2 cellular contexts compared by ENCODE assay signal in the genomic region with DNA sequence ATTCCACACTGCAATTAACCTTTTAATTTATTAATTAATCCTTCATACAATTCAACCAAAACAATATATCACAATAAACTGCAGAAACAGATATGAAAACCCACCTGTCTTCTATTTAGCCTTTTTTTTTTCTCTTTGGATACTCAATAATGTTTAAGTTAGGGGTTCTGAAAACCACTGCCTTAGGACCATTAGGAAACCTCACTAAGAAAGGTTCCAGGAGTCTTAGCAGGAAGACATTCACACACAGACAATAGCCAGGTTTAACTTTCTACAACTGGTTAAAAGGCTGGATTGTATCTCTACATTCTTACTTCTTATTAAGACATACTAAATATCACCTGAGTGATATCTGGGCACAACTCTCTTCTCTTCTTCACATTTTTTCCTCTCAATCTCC.
TF ChIP-seq lines count a peak whose summit lies in the region.

No MANE protein-coding gene starts in this region.

TF ChIP-seq in HepG2, 621 proteins besides CTCF, POLR2A, EP300 and RAD21 (continues in another document):
- TF ChIP-seq, protein P1, sequence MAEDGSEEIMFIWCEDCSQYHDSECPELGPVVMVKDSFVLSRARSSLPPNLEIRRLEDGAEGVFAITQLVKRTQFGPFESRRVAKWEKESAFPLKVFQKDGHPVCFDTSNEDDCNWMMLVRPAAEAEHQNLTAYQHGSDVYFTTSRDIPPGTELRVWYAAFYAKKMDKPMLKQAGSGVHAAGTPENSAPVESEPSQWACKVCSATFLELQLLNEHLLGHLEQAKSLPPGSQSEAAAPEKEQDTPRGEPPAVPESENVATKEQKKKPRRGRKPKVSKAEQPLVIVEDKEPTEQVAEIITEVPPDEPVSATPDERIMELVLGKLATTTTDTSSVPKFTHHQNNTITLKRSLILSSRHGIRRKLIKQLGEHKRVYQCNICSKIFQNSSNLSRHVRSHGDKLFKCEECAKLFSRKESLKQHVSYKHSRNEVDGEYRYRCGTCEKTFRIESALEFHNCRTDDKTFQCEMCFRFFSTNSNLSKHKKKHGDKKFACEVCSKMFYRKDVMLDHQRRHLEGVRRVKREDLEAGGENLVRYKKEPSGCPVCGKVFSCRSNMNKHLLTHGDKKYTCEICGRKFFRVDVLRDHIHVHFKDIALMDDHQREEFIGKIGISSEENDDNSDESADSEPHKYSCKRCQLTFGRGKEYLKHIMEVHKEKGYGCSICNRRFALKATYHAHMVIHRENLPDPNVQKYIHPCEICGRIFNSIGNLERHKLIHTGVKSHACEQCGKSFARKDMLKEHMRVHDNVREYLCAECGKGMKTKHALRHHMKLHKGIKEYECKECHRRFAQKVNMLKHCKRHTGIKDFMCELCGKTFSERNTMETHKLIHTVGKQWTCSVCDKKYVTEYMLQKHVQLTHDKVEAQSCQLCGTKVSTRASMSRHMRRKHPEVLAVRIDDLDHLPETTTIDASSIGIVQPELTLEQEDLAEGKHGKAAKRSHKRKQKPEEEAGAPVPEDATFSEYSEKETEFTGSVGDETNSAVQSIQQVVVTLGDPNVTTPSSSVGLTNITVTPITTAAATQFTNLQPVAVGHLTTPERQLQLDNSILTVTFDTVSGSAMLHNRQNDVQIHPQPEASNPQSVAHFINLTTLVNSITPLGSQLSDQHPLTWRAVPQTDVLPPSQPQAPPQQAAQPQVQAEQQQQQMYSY (CRISPR knock-in tag; IDR thresholded peaks at IDR 0.05) = no peak
- TF ChIP-seq SIN3A (IDR thresholded peaks at IDR 0.05; ENCODE audit: borderline replicate concordance, low read depth, low read length) (no peak), REPIN1 (CRISPR knock-in tag; IDR thresholded peaks at IDR 0.05; ENCODE audit: borderline replicate concordance, low read depth) (no peak), MIER3 (CRISPR knock-in tag; IDR thresholded peaks at IDR 0.05; ENCODE audit: borderline replicate concordance) (0 out of 2 replicates have a peak, but pooled peaks have one; percentile 52), SOX13 (IDR thresholded peaks at IDR 0.05) (no peak), SOX13 (CRISPR knock-in tag; conservative IDR thresholded peaks at IDR 0.05 in 1 of 2, IDR thresholded peaks at IDR 0.05 in 1 of 2) (0 out of 4 replicates have a peak, but pooled peaks of 1 of the 2 experiments have one; percentile 51), ZNF274 (CRISPR knock-in tag; IDR thresholded peaks at IDR 0.05) (no peak), SPEN (CRISPR knock-in tag; IDR thresholded peaks at IDR 0.05; ENCODE audit: low read depth) (no peak), RFXANK (CRISPR knock-in tag; IDR thresholded peaks at IDR 0.05) (0 out of 2 replicates have a peak, but pooled peaks have one; percentile 27), RFXAP (CRISPR knock-in tag; IDR thresholded peaks at IDR 0.05; ENCODE audit: borderline replicate concordance) (no peak), RBFOX2 (IDR thresholded peaks at IDR 0.05; ENCODE audit: low read depth, low read length) (peak; percentile 52), SIX4 (CRISPR knock-in tag; IDR thresholded peaks at IDR 0.05) (no peak), ZNF556 (CRISPR knock-in tag; IDR thresholded peaks at IDR 0.05; ENCODE audit: borderline replicate concordance) (no peak), FOXM1 (CRISPR knock-in tag; IDR thresholded peaks at IDR 0.05) (no peak), ZNF441 (CRISPR knock-in tag; IDR thresholded peaks at IDR 0.05; ENCODE audit: borderline replicate concordance) (no peak), FOXA3 (CRISPR knock-in tag; IDR thresholded peaks at IDR 0.05) (no peak), MIXL1 (CRISPR knock-in tag; IDR thresholded peaks at IDR 0.05) (0 out of 2 replicates have a peak, but pooled peaks have one; percentile 9)
- TF ChIP-seq, protein P2, sequence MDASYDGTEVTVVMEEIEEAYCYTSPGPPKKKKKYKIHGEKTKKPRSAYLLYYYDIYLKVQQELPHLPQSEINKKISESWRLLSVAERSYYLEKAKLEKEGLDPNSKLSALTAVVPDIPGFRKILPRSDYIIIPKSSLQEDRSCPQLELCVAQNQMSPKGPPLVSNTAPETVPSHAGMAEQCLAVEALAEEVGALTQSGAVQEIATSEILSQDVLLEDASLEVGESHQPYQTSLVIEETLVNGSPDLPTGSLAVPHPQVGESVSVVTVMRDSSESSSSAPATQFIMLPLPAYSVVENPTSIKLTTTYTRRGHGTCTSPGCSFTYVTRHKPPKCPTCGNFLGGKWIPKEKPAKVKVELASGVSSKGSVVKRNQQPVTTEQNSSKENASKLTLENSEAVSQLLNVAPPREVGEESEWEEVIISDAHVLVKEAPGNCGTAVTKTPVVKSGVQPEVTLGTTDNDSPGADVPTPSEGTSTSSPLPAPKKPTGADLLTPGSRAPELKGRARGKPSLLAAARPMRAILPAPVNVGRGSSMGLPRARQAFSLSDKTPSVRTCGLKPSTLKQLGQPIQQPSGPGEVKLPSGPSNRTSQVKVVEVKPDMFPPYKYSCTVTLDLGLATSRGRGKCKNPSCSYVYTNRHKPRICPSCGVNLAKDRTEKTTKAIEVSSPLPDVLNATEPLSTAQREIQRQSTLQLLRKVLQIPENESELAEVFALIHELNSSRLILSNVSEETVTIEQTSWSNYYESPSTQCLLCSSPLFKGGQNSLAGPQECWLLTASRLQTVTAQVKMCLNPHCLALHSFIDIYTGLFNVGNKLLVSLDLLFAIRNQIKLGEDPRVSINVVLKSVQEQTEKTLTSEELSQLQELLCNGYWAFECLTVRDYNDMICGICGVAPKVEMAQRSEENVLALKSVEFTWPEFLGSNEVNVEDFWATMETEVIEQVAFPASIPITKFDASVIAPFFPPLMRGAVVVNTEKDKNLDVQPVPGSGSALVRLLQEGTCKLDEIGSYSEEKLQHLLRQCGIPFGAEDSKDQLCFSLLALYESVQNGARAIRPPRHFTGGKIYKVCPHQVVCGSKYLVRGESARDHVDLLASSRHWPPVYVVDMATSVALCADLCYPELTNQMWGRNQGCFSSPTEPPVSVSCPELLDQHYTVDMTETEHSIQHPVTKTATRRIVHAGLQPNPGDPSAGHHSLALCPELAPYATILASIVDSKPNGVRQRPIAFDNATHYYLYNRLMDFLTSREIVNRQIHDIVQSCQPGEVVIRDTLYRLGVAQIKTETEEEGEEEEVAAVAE (CRISPR knock-in tag; IDR thresholded peaks at IDR 0.05; ENCODE audit: borderline replicate concordance) = peak; percentile 30; the same call in 1 of the 2 replicates
- TF ChIP-seq, protein P3, sequence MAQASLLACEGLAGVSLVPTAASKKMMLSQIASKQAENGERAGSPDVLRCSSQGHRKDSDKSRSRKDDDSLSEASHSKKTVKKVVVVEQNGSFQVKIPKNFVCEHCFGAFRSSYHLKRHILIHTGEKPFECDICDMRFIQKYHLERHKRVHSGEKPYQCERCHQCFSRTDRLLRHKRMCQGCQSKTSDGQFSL (CRISPR knock-in tag; IDR thresholded peaks at IDR 0.05) = no peak
- TF ChIP-seq, protein P4, sequence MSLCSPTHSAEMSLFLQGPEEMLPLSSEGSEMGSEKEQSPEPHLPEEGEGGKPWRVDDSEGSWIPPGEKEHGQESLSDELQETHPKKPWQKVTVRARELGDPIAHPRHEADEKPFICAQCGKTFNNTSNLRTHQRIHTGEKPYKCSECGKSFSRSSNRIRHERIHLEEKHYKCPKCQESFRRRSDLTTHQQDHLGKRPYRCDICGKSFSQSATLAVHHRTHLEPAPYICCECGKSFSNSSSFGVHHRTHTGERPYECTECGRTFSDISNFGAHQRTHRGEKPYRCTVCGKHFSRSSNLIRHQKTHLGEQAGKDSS (CRISPR knock-in tag; IDR thresholded peaks at IDR 0.05; ENCODE audit: borderline replicate concordance, low read depth) = no peak

TF ChIP-seq in WTC11, 78 proteins besides CTCF, POLR2A, EP300 and RAD21 (continues in another document):
- TF ChIP-seq ETV6 (CRISPR knock-in tag; IDR thresholded peaks at IDR 0.05) (no peak), KAT7 (CRISPR knock-in tag; IDR thresholded peaks at IDR 0.05; ENCODE audit: borderline replicate concordance) (no peak), GABPB1 (CRISPR knock-in tag; IDR thresholded peaks at IDR 0.05) (no peak), CBFB (CRISPR knock-in tag; IDR thresholded peaks at IDR 0.05; ENCODE audit: low read depth) (no peak), CREM (CRISPR knock-in tag; IDR thresholded peaks at IDR 0.05) (no peak), ZNF232 (CRISPR knock-in tag; IDR thresholded peaks at IDR 0.05) (no peak), RORB (CRISPR knock-in tag; IDR thresholded peaks at IDR 0.05) (no peak), FOXK1 (CRISPR knock-in tag; IDR thresholded peaks at IDR 0.05) (no peak), CREB1 (CRISPR knock-in tag; IDR thresholded peaks at IDR 0.05) (no peak)
- TF ChIP-seq, protein P5, sequence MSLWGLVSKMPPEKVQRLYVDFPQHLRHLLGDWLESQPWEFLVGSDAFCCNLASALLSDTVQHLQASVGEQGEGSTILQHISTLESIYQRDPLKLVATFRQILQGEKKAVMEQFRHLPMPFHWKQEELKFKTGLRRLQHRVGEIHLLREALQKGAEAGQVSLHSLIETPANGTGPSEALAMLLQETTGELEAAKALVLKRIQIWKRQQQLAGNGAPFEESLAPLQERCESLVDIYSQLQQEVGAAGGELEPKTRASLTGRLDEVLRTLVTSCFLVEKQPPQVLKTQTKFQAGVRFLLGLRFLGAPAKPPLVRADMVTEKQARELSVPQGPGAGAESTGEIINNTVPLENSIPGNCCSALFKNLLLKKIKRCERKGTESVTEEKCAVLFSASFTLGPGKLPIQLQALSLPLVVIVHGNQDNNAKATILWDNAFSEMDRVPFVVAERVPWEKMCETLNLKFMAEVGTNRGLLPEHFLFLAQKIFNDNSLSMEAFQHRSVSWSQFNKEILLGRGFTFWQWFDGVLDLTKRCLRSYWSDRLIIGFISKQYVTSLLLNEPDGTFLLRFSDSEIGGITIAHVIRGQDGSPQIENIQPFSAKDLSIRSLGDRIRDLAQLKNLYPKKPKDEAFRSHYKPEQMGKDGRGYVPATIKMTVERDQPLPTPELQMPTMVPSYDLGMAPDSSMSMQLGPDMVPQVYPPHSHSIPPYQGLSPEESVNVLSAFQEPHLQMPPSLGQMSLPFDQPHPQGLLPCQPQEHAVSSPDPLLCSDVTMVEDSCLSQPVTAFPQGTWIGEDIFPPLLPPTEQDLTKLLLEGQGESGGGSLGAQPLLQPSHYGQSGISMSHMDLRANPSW (CRISPR knock-in tag; conservative IDR thresholded peaks at IDR 0.05; ENCODE audit: low read depth) = no peak
- TF ChIP-seq, protein P6, sequence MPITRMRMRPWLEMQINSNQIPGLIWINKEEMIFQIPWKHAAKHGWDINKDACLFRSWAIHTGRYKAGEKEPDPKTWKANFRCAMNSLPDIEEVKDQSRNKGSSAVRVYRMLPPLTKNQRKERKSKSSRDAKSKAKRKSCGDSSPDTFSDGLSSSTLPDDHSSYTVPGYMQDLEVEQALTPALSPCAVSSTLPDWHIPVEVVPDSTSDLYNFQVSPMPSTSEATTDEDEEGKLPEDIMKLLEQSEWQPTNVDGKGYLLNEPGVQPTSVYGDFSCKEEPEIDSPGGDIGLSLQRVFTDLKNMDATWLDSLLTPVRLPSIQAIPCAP (CRISPR knock-in tag; IDR thresholded peaks at IDR 0.05) = no peak
- TF ChIP-seq, protein P7, sequence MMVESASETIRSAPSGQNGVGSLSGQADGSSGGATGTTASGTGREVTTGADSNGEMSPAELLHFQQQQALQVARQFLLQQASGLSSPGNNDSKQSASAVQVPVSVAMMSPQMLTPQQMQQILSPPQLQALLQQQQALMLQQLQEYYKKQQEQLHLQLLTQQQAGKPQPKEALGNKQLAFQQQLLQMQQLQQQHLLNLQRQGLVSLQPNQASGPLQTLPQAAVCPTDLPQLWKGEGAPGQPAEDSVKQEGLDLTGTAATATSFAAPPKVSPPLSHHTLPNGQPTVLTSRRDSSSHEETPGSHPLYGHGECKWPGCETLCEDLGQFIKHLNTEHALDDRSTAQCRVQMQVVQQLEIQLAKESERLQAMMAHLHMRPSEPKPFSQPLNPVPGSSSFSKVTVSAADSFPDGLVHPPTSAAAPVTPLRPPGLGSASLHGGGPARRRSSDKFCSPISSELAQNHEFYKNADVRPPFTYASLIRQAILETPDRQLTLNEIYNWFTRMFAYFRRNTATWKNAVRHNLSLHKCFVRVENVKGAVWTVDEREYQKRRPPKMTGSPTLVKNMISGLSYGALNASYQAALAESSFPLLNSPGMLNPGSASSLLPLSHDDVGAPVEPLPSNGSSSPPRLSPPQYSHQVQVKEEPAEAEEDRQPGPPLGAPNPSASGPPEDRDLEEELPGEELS (CRISPR knock-in tag; IDR thresholded peaks at IDR 0.05) = no peak
- TF ChIP-seq, protein P8, sequence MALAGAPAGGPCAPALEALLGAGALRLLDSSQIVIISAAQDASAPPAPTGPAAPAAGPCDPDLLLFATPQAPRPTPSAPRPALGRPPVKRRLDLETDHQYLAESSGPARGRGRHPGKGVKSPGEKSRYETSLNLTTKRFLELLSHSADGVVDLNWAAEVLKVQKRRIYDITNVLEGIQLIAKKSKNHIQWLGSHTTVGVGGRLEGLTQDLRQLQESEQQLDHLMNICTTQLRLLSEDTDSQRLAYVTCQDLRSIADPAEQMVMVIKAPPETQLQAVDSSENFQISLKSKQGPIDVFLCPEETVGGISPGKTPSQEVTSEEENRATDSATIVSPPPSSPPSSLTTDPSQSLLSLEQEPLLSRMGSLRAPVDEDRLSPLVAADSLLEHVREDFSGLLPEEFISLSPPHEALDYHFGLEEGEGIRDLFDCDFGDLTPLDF (CRISPR knock-in tag; IDR thresholded peaks at IDR 0.05) = no peak
- TF ChIP-seq, protein P9, sequence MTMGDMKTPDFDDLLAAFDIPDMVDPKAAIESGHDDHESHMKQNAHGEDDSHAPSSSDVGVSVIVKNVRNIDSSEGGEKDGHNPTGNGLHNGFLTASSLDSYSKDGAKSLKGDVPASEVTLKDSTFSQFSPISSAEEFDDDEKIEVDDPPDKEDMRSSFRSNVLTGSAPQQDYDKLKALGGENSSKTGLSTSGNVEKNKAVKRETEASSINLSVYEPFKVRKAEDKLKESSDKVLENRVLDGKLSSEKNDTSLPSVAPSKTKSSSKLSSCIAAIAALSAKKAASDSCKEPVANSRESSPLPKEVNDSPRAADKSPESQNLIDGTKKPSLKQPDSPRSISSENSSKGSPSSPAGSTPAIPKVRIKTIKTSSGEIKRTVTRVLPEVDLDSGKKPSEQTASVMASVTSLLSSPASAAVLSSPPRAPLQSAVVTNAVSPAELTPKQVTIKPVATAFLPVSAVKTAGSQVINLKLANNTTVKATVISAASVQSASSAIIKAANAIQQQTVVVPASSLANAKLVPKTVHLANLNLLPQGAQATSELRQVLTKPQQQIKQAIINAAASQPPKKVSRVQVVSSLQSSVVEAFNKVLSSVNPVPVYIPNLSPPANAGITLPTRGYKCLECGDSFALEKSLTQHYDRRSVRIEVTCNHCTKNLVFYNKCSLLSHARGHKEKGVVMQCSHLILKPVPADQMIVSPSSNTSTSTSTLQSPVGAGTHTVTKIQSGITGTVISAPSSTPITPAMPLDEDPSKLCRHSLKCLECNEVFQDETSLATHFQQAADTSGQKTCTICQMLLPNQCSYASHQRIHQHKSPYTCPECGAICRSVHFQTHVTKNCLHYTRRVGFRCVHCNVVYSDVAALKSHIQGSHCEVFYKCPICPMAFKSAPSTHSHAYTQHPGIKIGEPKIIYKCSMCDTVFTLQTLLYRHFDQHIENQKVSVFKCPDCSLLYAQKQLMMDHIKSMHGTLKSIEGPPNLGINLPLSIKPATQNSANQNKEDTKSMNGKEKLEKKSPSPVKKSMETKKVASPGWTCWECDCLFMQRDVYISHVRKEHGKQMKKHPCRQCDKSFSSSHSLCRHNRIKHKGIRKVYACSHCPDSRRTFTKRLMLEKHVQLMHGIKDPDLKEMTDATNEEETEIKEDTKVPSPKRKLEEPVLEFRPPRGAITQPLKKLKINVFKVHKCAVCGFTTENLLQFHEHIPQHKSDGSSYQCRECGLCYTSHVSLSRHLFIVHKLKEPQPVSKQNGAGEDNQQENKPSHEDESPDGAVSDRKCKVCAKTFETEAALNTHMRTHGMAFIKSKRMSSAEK (CRISPR knock-in tag; IDR thresholded peaks at IDR 0.05; ENCODE audit: borderline replicate concordance) = no peak
- TF ChIP-seq, protein P10, sequence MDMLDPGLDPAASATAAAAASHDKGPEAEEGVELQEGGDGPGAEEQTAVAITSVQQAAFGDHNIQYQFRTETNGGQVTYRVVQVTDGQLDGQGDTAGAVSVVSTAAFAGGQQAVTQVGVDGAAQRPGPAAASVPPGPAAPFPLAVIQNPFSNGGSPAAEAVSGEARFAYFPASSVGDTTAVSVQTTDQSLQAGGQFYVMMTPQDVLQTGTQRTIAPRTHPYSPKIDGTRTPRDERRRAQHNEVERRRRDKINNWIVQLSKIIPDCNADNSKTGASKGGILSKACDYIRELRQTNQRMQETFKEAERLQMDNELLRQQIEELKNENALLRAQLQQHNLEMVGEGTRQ (CRISPR knock-in tag; IDR thresholded peaks at IDR 0.05) = no peak
